In the genomic region with DNA sequence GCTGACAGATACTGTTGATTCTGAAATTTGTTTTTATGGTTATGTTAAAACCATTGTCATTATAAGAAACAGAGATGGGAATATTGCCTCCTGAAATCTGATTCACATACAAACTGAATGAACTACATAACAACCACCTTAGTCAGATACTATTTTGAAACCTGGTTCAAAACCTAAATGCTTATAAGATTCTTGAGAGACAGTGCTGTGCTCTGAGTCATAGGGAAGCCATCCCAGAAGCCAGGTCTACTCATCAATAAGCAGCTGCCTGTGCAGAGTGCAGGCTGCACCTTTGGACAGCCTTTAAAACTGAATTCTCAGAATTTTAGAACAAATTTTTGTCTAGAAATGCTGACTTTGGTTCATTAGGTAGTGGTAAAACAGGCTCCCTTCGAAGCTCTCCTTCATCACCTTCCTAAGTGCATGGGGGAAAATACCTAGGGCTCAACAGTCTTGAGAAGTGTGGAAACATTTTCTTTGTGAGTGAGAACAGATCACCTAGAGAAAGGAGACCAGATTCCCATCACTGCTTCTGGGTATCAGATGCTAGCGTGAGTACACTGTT, we compare ENCODE assay signal across 15 cellular contexts. TPM values are rescaled to one million over a fixed set of nuclear protein-coding genes. Genes with fewer than 3 reads are reported as not detected.
DNase-seq lines count a peak whose midpoint lies in the region; ATAC-seq and TF ChIP-seq lines count a peak whose summit lies in the region.
"Had no signal": no experiment of that assay in that cellular context is flagged by ENCODE, and none has a peak within 500 bp of the region (broad histone marks: within the 10 kb centered on the region; RNA-seq: fewer than 3 reads in every experiment).

A gene with protein sequence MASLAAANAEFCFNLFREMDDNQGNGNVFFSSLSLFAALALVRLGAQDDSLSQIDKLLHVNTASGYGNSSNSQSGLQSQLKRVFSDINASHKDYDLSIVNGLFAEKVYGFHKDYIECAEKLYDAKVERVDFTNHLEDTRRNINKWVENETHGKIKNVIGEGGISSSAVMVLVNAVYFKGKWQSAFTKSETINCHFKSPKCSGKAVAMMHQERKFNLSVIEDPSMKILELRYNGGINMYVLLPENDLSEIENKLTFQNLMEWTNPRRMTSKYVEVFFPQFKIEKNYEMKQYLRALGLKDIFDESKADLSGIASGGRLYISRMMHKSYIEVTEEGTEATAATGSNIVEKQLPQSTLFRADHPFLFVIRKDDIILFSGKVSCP (plus strand): TSS at position 253 of the 565 bp plus-strand sequence. CDS start 6,955 bp downstream, outside the sequence.

- peak within 1 kb of the TSS; percentile 72 for H3K27ac ChIP-seq in mammary epithelial cell (ENCODE audit: insufficient read depth, low read depth, low read length)
- H3K27ac ChIP-seq: esophagus muscularis mucosa, HL-60, vagina had no signal

- peak within 1 kb of the TSS; percentile 80 for H3K4me2 ChIP-seq in mammary epithelial cell (ENCODE audit: insufficient read depth, low read depth, low read length)

- dilution Hi-C loops in mammary epithelial cell (cut with HindIII; ENCODE audit: low sequenced_read_pairs), result no loop called here

- peak within 1 kb of the TSS; percentile 20 for H3K9ac ChIP-seq in mammary epithelial cell (ENCODE audit: insufficient read depth, low read length)

- DNase-seq in AG08396 (ENCODE audit: low spot score) (peak; percentile 51), LoVo (ENCODE audit: low spot score) (peak; percentile 5), mammary epithelial cell (peak; percentile 92), lower leg skin (ENCODE audit: low spot score in 2 of 2) (no peak), D341Med (ENCODE audit: low spot score) (no peak), NCI-H128 (lab: John Stamatoyannopoulos, UW; ENCODE audit: unreplicated experiment) (no peak)
- DNase-seq: activated CD4-positive, alpha-beta T cell treated with anti-CD3 and anti-CD28 coated beads for 36 hours; central memory CD4-positive, alpha-beta T cell; NCI-H1048; NCI-H524 had no signal

- no peaks in the 10 kb centered on the region for H3K27me3 ChIP-seq in mammary epithelial cell (ENCODE audit: insufficient read depth, low read length)
- H3K27me3 ChIP-seq: esophagus muscularis mucosa, vagina had no signal

- peak within 1 kb of the TSS; percentile 71 for H2AFZ ChIP-seq in mammary epithelial cell (ENCODE audit: low read depth, low read length)

- ATAC-seq in HG02840 (IDR thresholded peaks at IDR 0.05; ENCODE audit: low FRiP score, unreplicated experiment), result no peak
- ATAC-seq in GM18867 (IDR thresholded peaks at IDR 0.05; ENCODE audit: unreplicated experiment), result no peak
- ATAC-seq: activated CD4-positive, alpha-beta T cell treated with anti-CD3 and anti-CD28 coated beads for 36 hours had no signal

- CTCF ChIA-PET in mammary epithelial cell (lab: Charles Lee; ENCODE audit: low non-redundant PET), result no interaction called here

- no TSS peak for BruUV-seq in mammary epithelial cell (replicated peaks; lab: Mats Ljungman, UMichigan)

- 4% methylated on average over 2 of the region's 2 CpGs for WGBS in mammary epithelial cell (ENCODE audit: low coverage, missing lambda C conversion rate)
- 56 to 76% methylated on average over 2 of the region's 2 CpGs for WGBS in lower leg skin, 2 donors

- intact Hi-C loops in mammary epithelial cell (cut with micrococcal nuclease), result loop anchor here (5.0 kb wide), 1 partner anchor 57 kb away; no protein-coding TSS in a partner anchor
- intact Hi-C loops in lower leg skin (cut with DNase I; ENCODE audit: low total_unique reads), result no loop called here

- TF ChIP-seq CTCF in mammary epithelial cell (conservative IDR thresholded peaks at IDR 0.05 in 1 of 2, IDR thresholded peaks at IDR 0.05 in 1 of 2; ENCODE audit: extremely low read depth in 1 of 2, insufficient read depth in 1 of 2, low read depth in 1 of 2, low read length in 2 of 2) (no peak), lower leg skin (IDR thresholded peaks at IDR 0.05) (no peak)

- peak within 1 kb of the TSS in 1 of 3 experiments; percentile 21 for H3K4me3 ChIP-seq in mammary epithelial cell (replicated peaks in 1 of 3; ENCODE audit: insufficient read depth in 1 of 3, low read depth in 2 of 3, low read length in 3 of 3)
- no peak within 1 kb of the TSS for H3K4me3 ChIP-seq in lower leg skin (ENCODE audit: low read depth, poor library complexity, severe bottlenecking)
- H3K4me3 ChIP-seq: esophagus muscularis mucosa, vagina had no signal

- no peaks in the 10 kb centered on the region for H3K36me3 ChIP-seq in mammary epithelial cell (ENCODE audit: insufficient read depth, low read length)
- H3K36me3 ChIP-seq: esophagus muscularis mucosa, vagina had no signal

- in situ Hi-C loops in mammary epithelial cell (cut with MboI; ENCODE audit: low sequenced_read_pairs in 2 of 2), result no loop called here

- no peak for TF ChIP-seq POLR2A in lower leg skin (IDR thresholded peaks at IDR 0.05)

- no peaks in the 10 kb centered on the region for H3K9me3 ChIP-seq in mammary epithelial cell (replicated peaks; ENCODE audit: insufficient read depth, low read length)
- H3K9me3 ChIP-seq: esophagus muscularis mucosa, vagina had no signal

- peaks cover 39% of the 10 kb centered on the region for H3K4me1 ChIP-seq in mammary epithelial cell (ENCODE audit: insufficient read depth, low read length)
- H3K4me1 ChIP-seq: esophagus muscularis mucosa had no signal

- no peaks in the 10 kb centered on the region for H4K20me1 ChIP-seq in mammary epithelial cell (ENCODE audit: insufficient read depth, low read length)

- H3K79me2 ChIP-seq in mammary epithelial cell (ENCODE audit: insufficient read depth, low read length), result peaks cover 14% of the 10 kb centered on the region

RNA-seq across cellular contexts. Expression of the gene that starts here (rescaled TPM):
- total RNA-seq in mammary epithelial cell (10 to 100 TPM; 13.5 to 42.6 TPM), lower leg skin (100 to 1,000 TPM; 140 to 354 (median 233) TPM)
- 53.2 TPM for polyA plus RNA-seq in mammary epithelial cell
- polyA minus RNA-seq in mammary epithelial cell, result 85.5 TPM
- total RNA-seq: activated CD4-positive, alpha-beta T cell treated with anti-CD3 and anti-CD28 coated beads for 36 hours; esophagus muscularis mucosa had no signal

Comparison
In these comparisons a context has a peak if more than half of its experiments do, and no peak if none do; other contexts are left out.
1. DNase-seq: peak in AG08396 (single experiment), LoVo (single experiment) and mammary epithelial cell (single experiment); none in lower leg skin (0 of 2), D341Med (single experiment) and NCI-H128 (single experiment).